Comparison of ENCODE assay signal across 10 cellular contexts in genomic region chr6:81834141-81834621, GRCh38.
DNase-seq lines count a peak whose midpoint lies in the region; ATAC-seq and TF ChIP-seq lines count a peak whose summit lies in the region.
"Had no signal": no experiment of that assay in that cellular context is flagged by ENCODE, and none has a peak within 500 bp of the region (broad histone marks: within the 10 kb centered on the region; RNA-seq: fewer than 3 reads in every experiment).

No MANE protein-coding gene starts in this region.

- intact Hi-C loops in right cardiac atrium (cut with DNase I) (loop anchor here in 1 of 4 donors (10.0 kb wide), 1 partner anchor 61 kb away; no protein-coding TSS in a partner anchor), testis (cut with DNase I; ENCODE audit: low total_unique reads) (no loop called here)

- H3K4me1 ChIP-seq in right cardiac atrium (ENCODE audit: control insufficient read depth, insufficient read depth, low read length) = no peaks in the 10 kb centered on the region
- peaks cover 4% of the 10 kb centered on the region for H3K4me1 ChIP-seq in testis
- H3K4me1 ChIP-seq: suprapubic skin had no signal

- no peaks in the 10 kb centered on the region for H3K9me3 ChIP-seq in right cardiac atrium (ENCODE audit: control insufficient read depth, low read length)
- no peaks in the 10 kb centered on the region for H3K9me3 ChIP-seq in testis
- H3K9me3 ChIP-seq: suprapubic skin had no signal

- H3K4me3 Mint-ChIP-seq in HFFc6 = peak overlapping the region; percentile 34; the same call in 1 of the 2 replicates

- WGBS in right cardiac atrium = 16% methylated on average over 5 of the region's 5 CpGs
- WGBS in testis, 2 donors = 51 to 66% methylated on average over 5 of the region's 5 CpGs

- H3K27me3 Mint-ChIP-seq in HFFc6 (ENCODE audit: insufficient read depth) = no peaks in the 10 kb centered on the region

- H3K4me3 ChIP-seq in right cardiac atrium (ENCODE audit: low read length) (no peak overlapping the region), testis (no peak overlapping the region)
- H3K4me3 ChIP-seq: suprapubic skin had no signal

- H3K27me3 ChIP-seq in right cardiac atrium (ENCODE audit: control insufficient read depth, insufficient read depth) (no peaks in the 10 kb centered on the region), testis (no peaks in the 10 kb centered on the region)
- H3K27me3 ChIP-seq: suprapubic skin had no signal

- H3K36me3 Mint-ChIP-seq in HFFc6 (ENCODE audit: low read depth) = no peaks in the 10 kb centered on the region

- no peaks in the 10 kb centered on the region for H3K36me3 ChIP-seq in testis (ENCODE audit: low read depth, missing control alignments)
- H3K36me3 ChIP-seq: suprapubic skin had no signal

- no peak for TF ChIP-seq POLR2A in testis (IDR thresholded peaks at IDR 0.05)

- TF ChIP-seq CTCF in HFFc6 (IDR thresholded peaks at IDR 0.05) (no peak), testis (IDR thresholded peaks at IDR 0.05) (no peak)

- peak overlapping the region; percentile 93 for H3K27ac ChIP-seq in right cardiac atrium (ENCODE audit: low read length)
- peak overlapping the region; percentile 3 to 31 for H3K27ac ChIP-seq in testis
- H3K27ac ChIP-seq: suprapubic skin had no signal

- peaks cover 30% of the 10 kb centered on the region for H3K4me1 Mint-ChIP-seq in HFFc6 (ENCODE audit: low read depth)

- peak overlapping the region; percentile 90 for H3K27ac Mint-ChIP-seq in HFFc6

- ATAC-seq in right cardiac atrium (peak; percentile 95 to 99), GM19324 (IDR thresholded peaks at IDR 0.05; ENCODE audit: low FRiP score, unreplicated experiment) (no peak), GM18498 (IDR thresholded peaks at IDR 0.05; ENCODE audit: unreplicated experiment) (no peak)

- peaks cover 4% of the 10 kb centered on the region; the same call in 1 of the 2 replicates for H3K9me3 Mint-ChIP-seq in HFFc6

- peak; percentile 76 for DNase-seq in HFFc6
- peak; percentile 34 for DNase-seq in amniotic stem cell (lab: John Stamatoyannopoulos, UW)
- DNase-seq in right cardiac atrium = peak; percentile 73 to 81 (median 74)
- no peak for DNase-seq in testis
- no peak for DNase-seq in stimulated activated naive CD4-positive, alpha-beta T cell (lab: John Stamatoyannopoulos, UW)
- no peak for DNase-seq in HK-2 (ENCODE audit: unreplicated experiment)
- DNase-seq: NCI-H2107 had no signal

Comparison
In these comparisons a context has a peak if more than half of its experiments do, and no peak if none do; other contexts are left out.
1. DNase-seq: peak in HFFc6 (single experiment), amniotic stem cell (single experiment) and right cardiac atrium (3 of 3); none in testis (single experiment), stimulated activated naive CD4-positive, alpha-beta T cell (0 of 6) and HK-2 (single experiment).
2. ATAC-seq: peak in right cardiac atrium (2 of 2); none in GM19324 (single experiment) and GM18498 (single experiment).